In genomic region chrX:94722578-94722977, GRCh38 we compare ENCODE assay signal across 30 cellular contexts.
"Had no signal": no experiment of that assay in that cellular context is flagged by ENCODE, and none has a peak within 500 bp of the region (broad histone marks: within the 10 kb centered on the region; RNA-seq: fewer than 3 reads in every experiment).

No MANE protein-coding gene starts in this region.

- DNase-seq: hippocampal formation; kidney glomerular epithelial cell; left cardiac atrium; lower lobe of right lung; midbrain; mucosa of descending colon; naive thymus-derived CD4-positive, alpha-beta T cell; nucleus accumbens; pancreas; posterior cingulate gyrus; retina; right cardiac atrium; stimulated activated CD4-positive, alpha-beta T cell treated with anti-CD3 and anti-CD28 coated beads, Interleukin-12 subunit alpha, Interleukin-12 subunit beta, amount 100 ng/mL, for 4 hours; stimulated activated CD4-positive, alpha-beta T cell treated with anti-CD3 and anti-CD28 coated beads, Interleukin-15, amount 100 ng/mL, for 24 hours; stimulated activated CD4-positive, alpha-beta T cell treated with anti-CD3 and anti-CD28 coated beads, Interleukin-2, amount 100 ng/mL, for 24 hours; stimulated activated CD4-positive, alpha-beta T cell treated with anti-CD3 and anti-CD28 coated beads, Interleukin-4, amount 100 ng/mL, for 1 hour; stimulated activated naive B cell treated with anti-CD40 and anti-IgM and Interleukin-4, amounts not matched to agents 10 μg/mL and 1 μg/mL and 100 μg/mL, for 72 hours; stimulated activated naive CD8-positive, alpha-beta T cell treated with anti-CD3 and anti-CD28 coated beads, Interleukin-15, Interleukin-2, amounts not matched to agents 100 U/mL and 50 U/mL, for 24 hours; stomach had no signal

- ATAC-seq: left lobe of liver; mucosa of descending colon; naive thymus-derived CD4-positive, alpha-beta T cell; natural killer cell treated with Interleukin-12 subunit alpha and Interleukin-12 subunit beta and Interleukin-15 and Interleukin-18, amount 100 ng/mL, for 72 hours; pancreas; right cardiac atrium; sciatic nerve; stimulated activated naive B cell treated with anti-CD40 and anti-IgM and Interleukin-4, amounts not matched to agents 10 μg/mL and 1 μg/mL and 100 μg/mL, for 72 hours; stimulated activated naive CD8-positive, alpha-beta T cell treated with anti-CD3 and anti-CD28 coated beads, Interleukin-15, Interleukin-2, amounts not matched to agents 100 U/mL and 50 U/mL, for 24 hours had no signal

- H3K4me3 Mint-ChIP-seq: memory B cell; naive thymus-derived CD4-positive, alpha-beta T cell; natural killer cell treated with Interleukin-12 subunit alpha and Interleukin-12 subunit beta and Interleukin-15 and Interleukin-18, amount 100 ng/mL, for 72 hours; neural crest cell; stimulated activated naive B cell treated with anti-CD40 and anti-IgM and Interleukin-4, amounts not matched to agents 10 μg/mL and 1 μg/mL and 100 μg/mL, for 72 hours; type B pancreatic cell had no signal

- H3K9me3 ChIP-seq: lower lobe of right lung, mucosa of descending colon, pancreas, prostate gland, stomach, tibial nerve, vagina had no signal

- H3K9me3 Mint-ChIP-seq: memory B cell; natural killer cell treated with Interleukin-12 subunit alpha and Interleukin-12 subunit beta and Interleukin-15 and Interleukin-18, amount 100 ng/mL, for 72 hours; neural crest cell; stimulated activated naive B cell treated with anti-CD40 and anti-IgM and Interleukin-4, amounts not matched to agents 10 μg/mL and 1 μg/mL and 100 μg/mL, for 72 hours; type B pancreatic cell had no signal

- H3K36me3 Mint-ChIP-seq: memory B cell; naive thymus-derived CD4-positive, alpha-beta T cell; natural killer cell treated with Interleukin-12 subunit alpha and Interleukin-12 subunit beta and Interleukin-15 and Interleukin-18, amount 100 ng/mL, for 72 hours; stimulated activated naive B cell treated with anti-CD40 and anti-IgM and Interleukin-4, amounts not matched to agents 10 μg/mL and 1 μg/mL and 100 μg/mL, for 72 hours; type B pancreatic cell had no signal

- H3K27me3 Mint-ChIP-seq: memory B cell; naive thymus-derived CD4-positive, alpha-beta T cell; stimulated activated naive B cell treated with anti-CD40 and anti-IgM and Interleukin-4, amounts not matched to agents 10 μg/mL and 1 μg/mL and 100 μg/mL, for 72 hours; type B pancreatic cell had no signal

- H3K36me3 ChIP-seq: lower lobe of right lung, pancreas, prostate gland, stomach, tibial nerve, vagina had no signal

- H3K4me1 ChIP-seq: lower lobe of right lung, pancreas, prostate gland, stomach, tibial nerve, vagina had no signal

- H3K4me1 Mint-ChIP-seq: memory B cell; naive thymus-derived CD4-positive, alpha-beta T cell; neural crest cell; stimulated activated naive B cell treated with anti-CD40 and anti-IgM and Interleukin-4, amounts not matched to agents 10 μg/mL and 1 μg/mL and 100 μg/mL, for 72 hours had no signal

- H3K27me3 ChIP-seq: stomach, tibial nerve, vagina had no signal

- H3K27ac Mint-ChIP-seq: memory B cell; naive thymus-derived CD4-positive, alpha-beta T cell; natural killer cell treated with Interleukin-12 subunit alpha and Interleukin-12 subunit beta and Interleukin-15 and Interleukin-18, amount 100 ng/mL, for 72 hours; stimulated activated naive B cell treated with anti-CD40 and anti-IgM and Interleukin-4, amounts not matched to agents 10 μg/mL and 1 μg/mL and 100 μg/mL, for 72 hours; type B pancreatic cell had no signal

- H3K27ac ChIP-seq: lower lobe of right lung, pancreas, prostate gland, skin epidermis, stomach, tibial nerve, vagina had no signal

- H3K4me3 ChIP-seq: lower lobe of right lung, mucosa of descending colon, pancreas, prostate gland, skin epidermis, stomach, tibial nerve, vagina had no signal

- FAIRE-seq: keratinocyte had no signal
